ENCODE assay signal across 8 cellular contexts in genomic region chr3:101635954-101636798, GRCh38. TPM values are rescaled to one million over a fixed set of nuclear protein-coding genes. Genes with fewer than 3 reads are reported as not detected.
A peak's percentile ranks its signal among the peaks of the same experiment; 100 is the strongest.
DNase-seq lines count a peak whose midpoint lies in the region; ATAC-seq and TF ChIP-seq lines count a peak whose summit lies in the region.

No MANE protein-coding gene starts in this region.

- H3K36me3 ChIP-seq in Caco-2 (ENCODE audit: control insufficient read depth, insufficient read depth, low read length) = no peaks in the 10 kb centered on the region

- no peaks in the 10 kb centered on the region for H3K9me3 Mint-ChIP-seq in Caco-2 (ENCODE audit: unreplicated experiment)
- H3K9me3 Mint-ChIP-seq in activated T-helper 1 cell treated with anti-CD3 and anti-CD28 coated beads, Interleukin-12 subunit alpha, Interleukin-12 subunit beta, Interleukin-2, Interleukin-4 antibody, amounts not matched to agents 30 ng/mL and 10 ng/mL and 1 ng/mL, durations not matched to agents 14 hours and 24 hours and 36 hours = no peaks in the 10 kb centered on the region

- no TSS peak for BruUV-seq in Caco-2 (replicated peaks; lab: Mats Ljungman, UMichigan)

- peaks cover 11% of the 10 kb centered on the region for H3K4me1 Mint-ChIP-seq in Caco-2 (ENCODE audit: low read depth, unreplicated experiment)
- H3K4me1 Mint-ChIP-seq in activated T-helper 1 cell treated with anti-CD3 and anti-CD28 coated beads, Interleukin-12 subunit alpha, Interleukin-12 subunit beta, Interleukin-2, Interleukin-4 antibody, amounts not matched to agents 30 ng/mL and 10 ng/mL and 1 ng/mL, durations not matched to agents 14 hours and 24 hours and 36 hours (ENCODE audit: low read depth) = no peaks in the 10 kb centered on the region

- H3K27me3 ChIP-seq in Caco-2 (replicated peaks; ENCODE audit: control insufficient read depth, insufficient read depth, low read length) = no peaks in the 10 kb centered on the region

- peaks cover under 1% of the 10 kb centered on the region for H3K36me3 Mint-ChIP-seq in Caco-2 (ENCODE audit: insufficient read depth, unreplicated experiment)
- no peaks in the 10 kb centered on the region for H3K36me3 Mint-ChIP-seq in activated T-helper 1 cell treated with anti-CD3 and anti-CD28 coated beads, Interleukin-12 subunit alpha, Interleukin-12 subunit beta, Interleukin-2, Interleukin-4 antibody, amounts not matched to agents 30 ng/mL and 10 ng/mL and 1 ng/mL, durations not matched to agents 14 hours and 24 hours and 36 hours (ENCODE audit: low read depth)

- ATAC-seq in GM19438 (IDR thresholded peaks at IDR 0.05; ENCODE audit: low read depth, unreplicated experiment) (peak; percentile 90), HG03460 (IDR thresholded peaks at IDR 0.05; ENCODE audit: unreplicated experiment) (peak; percentile 93)

- peaks cover under 1% of the 10 kb centered on the region; the same call in 1 of the 2 replicates for H3K4me1 ChIP-seq in Caco-2

- DNase-seq in Caco-2 (peak; percentile 54 to 72), RKO (ENCODE audit: low spot score) (peak; percentile 20), glomerular visceral epithelial cell (ENCODE audit: extremely low spot score) (peak; percentile 44), retinal pigment epithelial cell (ENCODE audit: low read depth) (no peak), DMS79 (lab: John Stamatoyannopoulos, UW) (no peak)
- DNase-seq in activated T-helper 1 cell treated with anti-CD3 and anti-CD28 coated beads, Interleukin-12 subunit alpha, Interleukin-12 subunit beta, Interleukin-2, Interleukin-4 antibody, amounts not matched to agents 30 ng/mL and 10 ng/mL and 1 ng/mL, durations not matched to agents 14 hours and 24 hours and 36 hours (ENCODE audit: low spot score) = peak; percentile 56

- POLR2A ChIA-PET in Caco-2 (lab: Charles Lee) = no interaction called here

- CTCF ChIA-PET in Caco-2 (lab: Charles Lee) = no interaction called here

- H3K9me3 ChIP-seq in Caco-2 = no peaks in the 10 kb centered on the region

- intact Hi-C loops in Caco-2 (cut with micrococcal nuclease; ENCODE audit: unreplicated experiment) = loop anchor here (1.0 kb wide), 2 partner anchors 63 to 141 kb away; no protein-coding TSS in a partner anchor
- intact Hi-C loops in activated T-helper 1 cell treated with anti-CD3 and anti-CD28 coated beads, Interleukin-12 subunit alpha, Interleukin-12 subunit beta, Interleukin-2, Interleukin-4 antibody, amounts not matched to agents 30 ng/mL and 10 ng/mL and 1 ng/mL, durations not matched to agents 14 hours and 24 hours and 36 hours (cut with micrococcal nuclease) = loop anchor here (1.0 to 10.0 kb wide), 3 partner anchors 62 to 1171 kb away; partner anchors contain the start of gene PCNP

- no peak overlapping the region for H3K27ac Mint-ChIP-seq in Caco-2 (ENCODE audit: unreplicated experiment)
- H3K27ac Mint-ChIP-seq in activated T-helper 1 cell treated with anti-CD3 and anti-CD28 coated beads, Interleukin-12 subunit alpha, Interleukin-12 subunit beta, Interleukin-2, Interleukin-4 antibody, amounts not matched to agents 30 ng/mL and 10 ng/mL and 1 ng/mL, durations not matched to agents 14 hours and 24 hours and 36 hours = no peak overlapping the region

- no peak overlapping the region for H3K4me3 ChIP-seq in Caco-2 (ENCODE audit: low read depth, low read length)
- H3K4me3 ChIP-seq in retinal pigment epithelial cell (ENCODE audit: low read length) = no peak overlapping the region

- H3K4me3 Mint-ChIP-seq in Caco-2 (ENCODE audit: unreplicated experiment) = no peak overlapping the region
- no peak overlapping the region for H3K4me3 Mint-ChIP-seq in activated T-helper 1 cell treated with anti-CD3 and anti-CD28 coated beads, Interleukin-12 subunit alpha, Interleukin-12 subunit beta, Interleukin-2, Interleukin-4 antibody, amounts not matched to agents 30 ng/mL and 10 ng/mL and 1 ng/mL, durations not matched to agents 14 hours and 24 hours and 36 hours

- H3K27me3 Mint-ChIP-seq in Caco-2 (ENCODE audit: insufficient read depth, unreplicated experiment) = peaks cover 7% of the 10 kb centered on the region
- peaks cover 4% of the 10 kb centered on the region for H3K27me3 Mint-ChIP-seq in activated T-helper 1 cell treated with anti-CD3 and anti-CD28 coated beads, Interleukin-12 subunit alpha, Interleukin-12 subunit beta, Interleukin-2, Interleukin-4 antibody, amounts not matched to agents 30 ng/mL and 10 ng/mL and 1 ng/mL, durations not matched to agents 14 hours and 24 hours and 36 hours (ENCODE audit: insufficient read depth)

- peak; percentile 51 to 55 for TF ChIP-seq CTCF in Caco-2 (IDR thresholded peaks at IDR 0.05; ENCODE audit: insufficient read depth in 1 of 2, low read depth in 1 of 2, low read length in 1 of 2, severe bottlenecking in 1 of 2, unreplicated experiment in 1 of 2)
- peak; percentile 64 for TF ChIP-seq CTCF in retinal pigment epithelial cell (conservative IDR thresholded peaks at IDR 0.05; ENCODE audit: low read depth, low read length)

RNA-seq across cellular contexts. Expression of gene ZBTB11, which starts 40.8 kb away (rescaled TPM):
- 16.4 and 18.0 TPM in 2 replicates for total RNA-seq in Caco-2 (2022)
- 29.0 and 31.9 TPM in 2 replicates for total RNA-seq in activated T-helper 1 cell treated with anti-CD3 and anti-CD28 coated beads, Interleukin-12 subunit alpha, Interleukin-12 subunit beta, Interleukin-2, Interleukin-4 antibody, amounts not matched to agents 30 ng/mL and 10 ng/mL and 1 ng/mL, durations not matched to agents 14 hours and 24 hours and 36 hours

RNA-seq across cellular contexts. Expression of gene RPL24, which starts 50.3 kb away (rescaled TPM):
- total RNA-seq in Caco-2 (2022) = 958 and 971 TPM in 2 replicates
- 1,454 and 1,462 TPM in 2 replicates for total RNA-seq in activated T-helper 1 cell treated with anti-CD3 and anti-CD28 coated beads, Interleukin-12 subunit alpha, Interleukin-12 subunit beta, Interleukin-2, Interleukin-4 antibody, amounts not matched to agents 30 ng/mL and 10 ng/mL and 1 ng/mL, durations not matched to agents 14 hours and 24 hours and 36 hours

Comparison
In these comparisons a context has a peak if more than half of its experiments do, and no peak if none do; other contexts are left out.
1. DNase-seq: peak in Caco-2 (2 of 2), RKO (single experiment), activated T-helper 1 cell treated with anti-CD3 and anti-CD28 coated beads, Interleukin-12 subunit alpha, Interleukin-12 subunit beta, Interleukin-2, Interleukin-4 antibody, amounts not matched to agents 30 ng/mL and 10 ng/mL and 1 ng/mL, durations not matched to agents 14 hours and 24 hours and 36 hours (single experiment) and glomerular visceral epithelial cell (single experiment); none in retinal pigment epithelial cell (single experiment) and DMS79 (single experiment).